8 cellular contexts compared by ENCODE assay signal in the genomic region with DNA sequence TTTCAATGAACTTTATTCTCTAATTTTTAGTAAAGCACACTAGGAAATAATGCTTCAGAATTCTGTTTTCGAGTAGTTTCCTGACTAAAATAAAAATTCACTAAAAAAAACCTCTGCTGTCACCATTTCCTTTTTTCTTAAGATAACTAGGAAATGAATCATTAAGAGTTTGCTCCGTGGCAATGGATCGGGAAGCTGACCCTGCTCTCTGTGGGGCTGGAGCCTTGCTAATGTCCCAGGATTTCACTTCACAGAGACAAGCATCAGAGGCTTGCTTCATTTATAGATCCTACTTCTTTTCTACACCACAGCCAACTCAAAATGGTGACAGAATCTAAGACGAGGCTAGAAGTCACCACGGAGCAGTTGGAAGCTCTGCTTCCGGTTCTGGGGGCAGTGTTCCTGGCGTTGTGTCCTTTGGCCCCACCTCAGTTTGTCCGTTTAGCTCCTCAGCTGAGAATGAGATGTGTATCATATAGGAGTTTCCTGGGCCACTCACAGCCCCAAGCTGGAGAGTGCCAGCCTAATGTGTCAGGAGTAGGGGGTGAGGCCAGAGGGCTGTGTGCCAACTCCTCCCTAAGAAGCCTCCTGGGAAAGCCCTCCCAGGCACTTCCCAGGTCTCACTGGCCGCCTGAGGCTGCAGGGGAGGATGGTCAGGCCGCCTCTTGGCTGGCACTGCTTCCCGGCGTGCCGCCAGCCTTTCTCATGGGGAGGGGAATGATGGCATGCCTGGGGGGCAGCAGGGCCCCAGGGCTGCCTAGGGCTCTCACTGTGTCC. TPM values are rescaled to one million over a fixed set of nuclear protein-coding genes. Genes with fewer than 3 reads are reported as not detected.
DNase-seq lines count a peak whose midpoint lies in the region; ATAC-seq lines count a peak whose summit lies in the region.

No MANE protein-coding gene starts in this region.

- no peak overlapping the region for H2BK5ac ChIP-seq in mesendoderm (ENCODE audit: low read length)

- no peak overlapping the region for H3K9ac ChIP-seq in HUES6 (ENCODE audit: low read length)
- no peak overlapping the region for H3K9ac ChIP-seq in mesendoderm (ENCODE audit: low read length)

- H4K8ac ChIP-seq in mesendoderm (ENCODE audit: low read depth, low read length) = no peak overlapping the region

- peak overlapping the region; percentile 29 for H3K27ac Mint-ChIP-seq in central memory CD8-positive, alpha-beta T cell (ENCODE audit: low read depth)

- in situ Hi-C loops in ACHN (cut with HindIII; ENCODE audit: low pct_ligation_motif_present, low pct_unique_long_range_greater_than_20kb, low sequenced_read_pairs) = loop anchor here (25.0 kb wide), 1 partner anchor 96 kb away; a partner anchor contains a TSS

- H3K36me3 ChIP-seq in HUES6 (ENCODE audit: control insufficient read depth, insufficient read depth, low read length) = peaks cover 14% of the 10 kb centered on the region
- no peaks in the 10 kb centered on the region for H3K36me3 ChIP-seq in mesendoderm (ENCODE audit: control insufficient read depth, insufficient read depth, low read length)

- no peaks in the 10 kb centered on the region for H3K27me3 ChIP-seq in HUES6 (ENCODE audit: control insufficient read depth, insufficient read depth, low read length)
- H3K27me3 ChIP-seq in mesendoderm (ENCODE audit: insufficient read depth, low read length, poor library complexity) = no peaks in the 10 kb centered on the region

- H3K36me3 Mint-ChIP-seq in central memory CD8-positive, alpha-beta T cell (ENCODE audit: insufficient read depth) = peaks cover 10% of the 10 kb centered on the region

- H3K4ac ChIP-seq in mesendoderm (ENCODE audit: low read depth, low read length) = no peak overlapping the region

- no CpG with 5 or more reads among the region's 13 CpGs for WGBS in mesendoderm (ENCODE audit: extremely low coverage, insufficient coverage, low lambda C conversion rate)

- DNase-seq in ACHN = peak; percentile 71
- DNase-seq in central memory CD8-positive, alpha-beta T cell (ENCODE audit: low spot score in 2 of 2) = no peak
- no peak for DNase-seq in mesendoderm
- no peak for DNase-seq in dedifferentiated amniotic fluid mesenchymal stem cell (ENCODE audit: extremely low spot score)
- no peak for DNase-seq in NCI-H526 treated with DMSO at 0.1 percent for 48 hours (lab: John Stamatoyannopoulos, UW)

- H3K4me3 ChIP-seq in HUES6 (ENCODE audit: low read depth, low read length) (no peak overlapping the region), mesendoderm (ENCODE audit: low read length) (no peak overlapping the region)

- H2BK15ac ChIP-seq in mesendoderm (replicated peaks; ENCODE audit: low read depth) = no peak overlapping the region

- no peaks in the 10 kb centered on the region for H3K9me3 Mint-ChIP-seq in central memory CD8-positive, alpha-beta T cell

- H3K4me1 ChIP-seq in HUES6 (ENCODE audit: control insufficient read depth, insufficient read depth, low read length) (peaks cover 17% of the 10 kb centered on the region), mesendoderm (ENCODE audit: control insufficient read depth, low read depth, low read length) (no peaks in the 10 kb centered on the region)

- H3K56ac ChIP-seq in mesendoderm (ENCODE audit: low read length) = peak overlapping the region; percentile 12

- H3K4me1 Mint-ChIP-seq in central memory CD8-positive, alpha-beta T cell = peaks cover 62% of the 10 kb centered on the region

- no peak overlapping the region for H2BK120ac ChIP-seq in mesendoderm (ENCODE audit: low read depth, low read length)

- H4K5ac ChIP-seq in mesendoderm (ENCODE audit: low read length) = no peak overlapping the region

- H3K18ac ChIP-seq in mesendoderm (ENCODE audit: low read length) = no peak overlapping the region

- no peak overlapping the region for H3K4me2 ChIP-seq in mesendoderm (ENCODE audit: low read length)

- peaks cover 39% of the 10 kb centered on the region for H3K79me1 ChIP-seq in mesendoderm (ENCODE audit: low read length)

- H2AK5ac ChIP-seq in mesendoderm (ENCODE audit: low read length) = no peak overlapping the region

- H3K23ac ChIP-seq in mesendoderm (ENCODE audit: low read length) = peak overlapping the region; percentile 39

- no peaks in the 10 kb centered on the region for H3K9me3 ChIP-seq in HUES6 (ENCODE audit: control insufficient read depth, insufficient read depth, low read depth, low read length)

- no peak overlapping the region for H3K4me3 Mint-ChIP-seq in central memory CD8-positive, alpha-beta T cell

- H3K27me3 Mint-ChIP-seq in central memory CD8-positive, alpha-beta T cell = no peaks in the 10 kb centered on the region

- peaks cover 68% of the 10 kb centered on the region for H3K79me2 ChIP-seq in mesendoderm (ENCODE audit: control insufficient read depth, insufficient read depth, low read length)

- ATAC-seq in central memory CD8-positive, alpha-beta T cell (replicated peaks; ENCODE audit: extremely low read depth, poor library complexity, severe bottlenecking) = no peak
- ATAC-seq in HG02610 (IDR thresholded peaks at IDR 0.05; ENCODE audit: unreplicated experiment) = no peak
- ATAC-seq in GM18909 (IDR thresholded peaks at IDR 0.05; ENCODE audit: poor library complexity, unreplicated experiment) = no peak

- 0 out of 2 replicates have a peak overlapping the region, but pooled peaks have one; percentile 19 for H3K27ac ChIP-seq in HUES6 (ENCODE audit: low read depth, low read length)
- no peak overlapping the region for H3K27ac ChIP-seq in mesendoderm (ENCODE audit: low read depth, low read length)

RNA-seq across cellular contexts. Expression of a gene that starts 19.6 kb away (rescaled TPM):
- 17.2 TPM for polyA plus RNA-seq in mesendoderm (2013, experiment 1 of 2)
- polyA plus RNA-seq in mesendoderm (2013, experiment 2 of 2) = 17.1 TPM
